Comparison of ENCODE assay signal across 11 cellular contexts in genomic region chr3:142210144-142210543, GRCh38. TPM values are rescaled to one million over a fixed set of nuclear protein-coding genes. Genes with fewer than 3 reads are reported as not detected.
A peak's percentile ranks its signal among the peaks of the same experiment; 100 is the strongest.
DNase-seq lines count a peak whose midpoint lies in the region; ATAC-seq and TF ChIP-seq lines count a peak whose summit lies in the region.
"Had no signal": no experiment of that assay in that cellular context is flagged by ENCODE, and none has a peak within 500 bp of the region (broad histone marks: within the 10 kb centered on the region; RNA-seq: fewer than 3 reads in every experiment).

No MANE protein-coding gene starts in this region.

- H3K27me3 Mint-ChIP-seq in neural progenitor cell (ENCODE audit: insufficient read depth, low read depth): no peaks in the 10 kb centered on the region

- H3K4me3 Mint-ChIP-seq in neural progenitor cell: no peak overlapping the region

- H3K36me3 Mint-ChIP-seq in neural progenitor cell: peaks cover 32% of the 10 kb centered on the region

- H3K4me1 Mint-ChIP-seq in neural progenitor cell: peaks cover 5% of the 10 kb centered on the region

- POLR2A ChIA-PET in AG04450 (lab: Yijun Ruan, JAX): no interaction called here

- H3K4me3 ChIP-seq in AG04450 (ENCODE audit: low read depth, low read length) (no peak overlapping the region), adipocyte (ENCODE audit: low read length) (peak overlapping the region; percentile 67), fibroblast of pulmonary artery (replicated peaks; ENCODE audit: low read depth, low read length) (peak overlapping the region; percentile 32), neural progenitor cell (no peak overlapping the region)
- H3K4me3 ChIP-seq: HAP-1 had no signal

- CTCF ChIA-PET in AG04450 (lab: Charles Lee): interaction anchor here (0.7 to 2.3 kb wide), 4 partner anchors 10 to 85 kb away, joined by 3 to 11 read pairs (median 4); no protein-coding TSS in a partner anchor

- H3F3A ChIP-seq in neural progenitor cell (ENCODE audit: low read depth): peaks cover 20% of the 10 kb centered on the region

- peak overlapping the region; percentile 45 for H3K4me2 ChIP-seq in neural progenitor cell

- H3K27me3 ChIP-seq in AG04450 (ENCODE audit: control insufficient read depth, insufficient read depth, low read length) (no peaks in the 10 kb centered on the region), adipocyte (replicated peaks; ENCODE audit: control insufficient read depth, insufficient read depth, low read length) (no peaks in the 10 kb centered on the region), neural progenitor cell (no peaks in the 10 kb centered on the region)

- DNase-seq in AG04450 (ENCODE audit: low read depth, low spot score) (no peak), adipocyte (ENCODE audit: low read depth) (no peak), fibroblast of pulmonary artery (ENCODE audit: low read depth) (peak; percentile 65), neural progenitor cell (ENCODE audit: low spot score) (peak; percentile 52), activated gamma-delta T cell (lab: John Stamatoyannopoulos, UW) (no peak), NCI-H146 treated with DMSO at 0.1 percent for 48 hours (lab: John Stamatoyannopoulos, UW; ENCODE audit: unreplicated experiment) (no peak), GM19240 (ENCODE audit: insufficient read length, low spot score) (no peak)
- DNase-seq: activated T-cell treated with anti-CD3 and anti-CD28 coated beads, Interleukin-2, amount 50 U/mL, for 1 hour; MV-4-11 had no signal

- H3K27ac Mint-ChIP-seq in neural progenitor cell: no peak overlapping the region

- TF ChIP-seq CTCF in AG04450 (IDR thresholded peaks at IDR 0.05; ENCODE audit: low read depth, low read length) (no peak), fibroblast of pulmonary artery (IDR thresholded peaks at IDR 0.05; ENCODE audit: low read length, missing control alignments) (no peak), neural progenitor cell (IDR thresholded peaks at IDR 0.05) (no peak)

- H3K4me1 ChIP-seq in adipocyte (ENCODE audit: control insufficient read depth, insufficient read depth, low read length) (peaks cover 49% of the 10 kb centered on the region), neural progenitor cell (peaks cover 17% of the 10 kb centered on the region)
- H3K4me1 ChIP-seq: HAP-1 had no signal

- H3K9ac ChIP-seq in adipocyte (ENCODE audit: low read length) (peak overlapping the region; percentile 88), neural progenitor cell (no peak overlapping the region)

- H3K79me2 ChIP-seq in neural progenitor cell (ENCODE audit: low read depth): no peaks in the 10 kb centered on the region

- peaks cover 6% of the 10 kb centered on the region for H3K9me3 Mint-ChIP-seq in neural progenitor cell

- H3K27ac ChIP-seq in AG04450 (ENCODE audit: low read depth, low read length) (peak overlapping the region; percentile 11), neural progenitor cell (peak overlapping the region; percentile 71)

- peaks cover 49% of the 10 kb centered on the region for H3K36me3 ChIP-seq in adipocyte (ENCODE audit: control insufficient read depth, insufficient read depth, low read length, severe bottlenecking)
- peaks cover 9% of the 10 kb centered on the region for H3K36me3 ChIP-seq in neural progenitor cell

- ATAC-seq in HG03439 (IDR thresholded peaks at IDR 0.05; ENCODE audit: unreplicated experiment): no peak

- H4K20me1 ChIP-seq in neural progenitor cell (ENCODE audit: low read depth): peaks cover 8% of the 10 kb centered on the region

- H2AFZ ChIP-seq in neural progenitor cell (replicated peaks): peak overlapping the region; percentile 35

- H3K9me3 ChIP-seq in AG04450 (ENCODE audit: control insufficient read depth, insufficient read depth, low read length) (no peaks in the 10 kb centered on the region), adipocyte (ENCODE audit: control insufficient read depth, low read length) (no peaks in the 10 kb centered on the region), neural progenitor cell (ENCODE audit: low read depth) (peaks cover 8% of the 10 kb centered on the region)
- H3K9me3 ChIP-seq: HAP-1 had no signal

RNA-seq across cellular contexts. Expression of gene GK5, which starts 15.2 kb away (rescaled TPM):
- polyA plus RNA-seq in AG04450 (2011; rRNA removed): 8.0 and 12.2 TPM in 2 replicates
- polyA minus RNA-seq in AG04450 (2011; rRNA and poly(A)+ RNA removed): 4.8 and 7.4 TPM in 2 replicates
- total RNA-seq in neural progenitor cell (ENCODE audit: low replicate concordance): 22.7 and 35.7 TPM in 2 replicates

Comparison
In these comparisons a context has a peak if more than half of its experiments do, and no peak if none do; other contexts are left out.
1. DNase-seq: peak in fibroblast of pulmonary artery (single experiment) and neural progenitor cell (single experiment); none in AG04450 (single experiment), adipocyte (single experiment), activated gamma-delta T cell (single experiment), NCI-H146 treated with DMSO at 0.1 percent for 48 hours (single experiment) and GM19240 (single experiment).
2. H3K4me3 ChIP-seq: peak in adipocyte (single experiment) and fibroblast of pulmonary artery (single experiment); none in AG04450 (single experiment) and neural progenitor cell (single experiment).